8 cellular contexts compared by ENCODE assay signal in the genomic region with DNA sequence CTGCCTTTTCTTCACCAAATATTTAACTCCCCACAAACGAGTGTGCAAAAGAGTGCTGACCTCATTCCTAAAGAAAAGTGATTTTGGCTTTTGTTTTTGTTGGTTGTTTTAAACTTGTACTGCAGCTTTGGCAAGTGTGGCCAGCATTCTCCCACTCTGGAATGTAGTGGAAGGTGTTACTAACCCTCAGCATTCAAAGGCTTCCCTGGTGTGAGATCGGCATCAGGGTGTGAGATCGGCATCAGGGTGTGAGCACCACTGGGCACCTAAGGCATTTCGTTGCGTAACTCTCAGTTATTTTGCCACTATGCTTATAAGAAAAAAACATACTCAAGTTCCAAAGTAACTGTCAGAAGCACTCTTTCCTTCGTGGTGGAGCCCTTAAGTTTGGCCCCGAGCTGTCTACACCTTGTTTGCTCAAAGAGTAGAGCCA. TPM values are rescaled to one million over a fixed set of nuclear protein-coding genes. Genes with fewer than 3 reads are reported as not detected.
DNase-seq lines count a peak whose midpoint lies in the region; ATAC-seq and TF ChIP-seq lines count a peak whose summit lies in the region.

No MANE protein-coding gene starts in this region.

- no peaks in the 10 kb centered on the region for H3K27me3 ChIP-seq in ACC112 (ENCODE audit: insufficient read depth, low read length)
- H3K27me3 ChIP-seq in mesendoderm (ENCODE audit: insufficient read depth, low read length, poor library complexity) = no peaks in the 10 kb centered on the region

- H3K4me2 ChIP-seq in mesendoderm (ENCODE audit: low read length) = peak overlapping the region; percentile 97

- no peak overlapping the region for H4K5ac ChIP-seq in mesendoderm (ENCODE audit: low read length)

- no peak for TF ChIP-seq POLR2A in GM18505 (IDR thresholded peaks at IDR 0.05; ENCODE audit: borderline replicate concordance, extremely low read depth, insufficient read depth, insufficient read length)

- no peak overlapping the region for H2BK5ac ChIP-seq in mesendoderm (ENCODE audit: low read length)

- H3K27me3 Mint-ChIP-seq in chondrocyte (ENCODE audit: low read depth) = no peaks in the 10 kb centered on the region

- H2AFZ ChIP-seq in ACC112 (ENCODE audit: low read length, unreplicated experiment) = peak overlapping the region; percentile 63

- H3K79me1 ChIP-seq in mesendoderm (ENCODE audit: low read length) = peaks cover 2% of the 10 kb centered on the region

- H3K4me1 ChIP-seq in ACC112 (ENCODE audit: control insufficient read depth, insufficient read depth, low read length, unreplicated experiment) (peaks cover 22% of the 10 kb centered on the region), mesendoderm (ENCODE audit: control insufficient read depth, low read depth, low read length) (peaks cover 6% of the 10 kb centered on the region)

- no CpG with 5 or more reads among the region's 7 CpGs for WGBS in mesendoderm (ENCODE audit: extremely low coverage, insufficient coverage, low lambda C conversion rate)

- no peak overlapping the region for H3K18ac ChIP-seq in mesendoderm (ENCODE audit: low read length)

- DNase-seq in HT-29 (ENCODE audit: low spot score) = peak; percentile 8
- no peak for DNase-seq in chondrocyte (ENCODE audit: low spot score)
- DNase-seq in mesendoderm = peak; percentile 88
- no peak for DNase-seq in stimulated activated CD8-positive, alpha-beta memory T cell treated with anti-CD3 and anti-CD28 coated beads, Interleukin-4, amount 100 ng/mL, for 48 hours
- no peak for DNase-seq in NCI-H146 (lab: John Stamatoyannopoulos, UW)

- peak overlapping the region; percentile 56 for H3K27ac ChIP-seq in ACC112 (ENCODE audit: low read depth, low read length)
- peak overlapping the region; percentile 5 for H3K27ac ChIP-seq in mesendoderm (ENCODE audit: low read depth, low read length)

- no peak overlapping the region for H2BK120ac ChIP-seq in mesendoderm (ENCODE audit: low read depth, low read length)

- TF ChIP-seq CTCF in chondrocyte (IDR thresholded peaks at IDR 0.05) = no peak

- H3K4ac ChIP-seq in mesendoderm (ENCODE audit: low read depth, low read length) = peak overlapping the region; percentile 44

- H3K4me3 ChIP-seq in ACC112 (ENCODE audit: low read depth, low read length) (peak overlapping the region; percentile 92), mesendoderm (ENCODE audit: low read length) (no peak overlapping the region)

- ATAC-seq in GM21447 (IDR thresholded peaks at IDR 0.05; ENCODE audit: unreplicated experiment) (no peak), GM18505 (IDR thresholded peaks at IDR 0.05; ENCODE audit: unreplicated experiment) (no peak)

- H2BK15ac ChIP-seq in mesendoderm (replicated peaks; ENCODE audit: low read depth) = no peak overlapping the region

- H3K4me1 Mint-ChIP-seq in chondrocyte (ENCODE audit: low read depth) = peaks cover 30% of the 10 kb centered on the region

- no peaks in the 10 kb centered on the region for H3K9me3 Mint-ChIP-seq in chondrocyte (ENCODE audit: low read depth)

- H3K36me3 ChIP-seq in ACC112 (ENCODE audit: insufficient read depth, low read length) (peaks cover 4% of the 10 kb centered on the region; the same call in 1 of the 2 replicates), mesendoderm (ENCODE audit: control insufficient read depth, insufficient read depth, low read length) (no peaks in the 10 kb centered on the region)

- H3K4me3 Mint-ChIP-seq in chondrocyte (ENCODE audit: unreplicated experiment) = peak overlapping the region; percentile 91

- H2AK5ac ChIP-seq in mesendoderm (ENCODE audit: low read length) = no peak overlapping the region

- no peak overlapping the region for H3K56ac ChIP-seq in mesendoderm (ENCODE audit: low read length)

- peak overlapping the region; percentile 96 for H3K27ac Mint-ChIP-seq in chondrocyte (ENCODE audit: unreplicated experiment)

- H3K23ac ChIP-seq in mesendoderm (ENCODE audit: low read length) = no peak overlapping the region

- H4K8ac ChIP-seq in mesendoderm (ENCODE audit: low read depth, low read length) = no peak overlapping the region

- H3K36me3 Mint-ChIP-seq in chondrocyte (ENCODE audit: low read depth) = peaks cover 3% of the 10 kb centered on the region

- peak overlapping the region; percentile 71 for H3K9ac ChIP-seq in mesendoderm (ENCODE audit: low read length)

- peaks cover 47% of the 10 kb centered on the region for H3K79me2 ChIP-seq in ACC112 (ENCODE audit: control insufficient read depth, insufficient read depth, low read length, unreplicated experiment)
- peaks cover 8% of the 10 kb centered on the region for H3K79me2 ChIP-seq in mesendoderm (ENCODE audit: control insufficient read depth, insufficient read depth, low read length)

RNA-seq across cellular contexts. Expression of a gene that starts 1.7 kb away (rescaled TPM):
- 0.64 and 1.1 TPM in 2 replicates for total RNA-seq in HT-29 (2014; rRNA removed; shearing (Covaris generic))
- total RNA-seq in chondrocyte = 84.5 to 139 TPM (median 88.5 TPM) in 3 replicates
- 12.3 TPM for polyA plus RNA-seq in mesendoderm (2013, experiment 1 of 2)
- 10.7 TPM for polyA plus RNA-seq in mesendoderm (2013, experiment 2 of 2)

Comparison
In these comparisons a context has a peak if more than half of its experiments do, and no peak if none do; other contexts are left out.
1. DNase-seq: peak in HT-29 (single experiment) and mesendoderm (single experiment); none in chondrocyte (single experiment), stimulated activated CD8-positive, alpha-beta memory T cell treated with anti-CD3 and anti-CD28 coated beads, Interleukin-4, amount 100 ng/mL, for 48 hours (single experiment) and NCI-H146 (single experiment).
2. RNA of a gene that starts 1.7 kb away (total RNA-seq): 84.5 to 139 TPM in chondrocyte; 0.64 to 1.1 TPM in HT-29; every median in the first group is over 10 times any median in the second.